ENCODE assay signal across 26 cellular contexts in the genomic region with DNA sequence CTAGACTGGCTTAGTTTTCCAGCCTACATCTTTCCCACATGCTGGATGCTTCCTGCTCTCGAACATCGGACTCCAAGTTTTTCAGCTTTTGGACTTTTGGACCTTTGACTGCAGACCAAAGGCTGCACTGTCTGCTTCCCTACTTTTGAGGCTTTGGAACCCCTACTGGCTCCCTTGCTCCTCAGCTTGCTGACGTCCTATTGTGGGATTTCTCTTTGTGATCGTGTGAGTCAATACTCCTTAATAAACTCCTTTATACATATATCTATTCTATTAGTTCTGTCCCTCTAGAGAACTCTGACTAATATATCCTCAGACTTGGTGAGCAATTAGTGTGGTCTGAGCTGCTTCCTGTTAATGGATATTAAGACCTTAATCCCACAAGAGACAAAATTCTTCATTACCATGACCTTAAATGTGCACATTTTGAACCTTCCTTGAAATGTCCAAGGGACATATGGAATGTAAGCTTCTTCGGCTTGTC.
DNase-seq lines count a peak whose midpoint lies in the region; ATAC-seq, FAIRE-seq and TF ChIP-seq lines count a peak whose summit lies in the region.
"Had no signal": no experiment of that assay in that cellular context is flagged by ENCODE, and none has a peak within 500 bp of the region (broad histone marks: within the 10 kb centered on the region; RNA-seq: fewer than 3 reads in every experiment).

No MANE protein-coding gene starts in this region.

- no peak overlapping the region for H2BK120ac ChIP-seq in mesenchymal stem cell (ENCODE audit: low read depth, low read length)

- no peaks in the 10 kb centered on the region for H3K4me1 ChIP-seq in mesenchymal stem cell (ENCODE audit: control insufficient read depth, insufficient read depth, low read depth, low read length)
- H3K4me1 ChIP-seq: BLaER1 treated with 17β-estradiol and CSF1 and Interleukin-3, amounts not matched to agents 10 nM and 100 nM; SJCRH30 had no signal

- H4K91ac ChIP-seq in mesenchymal stem cell (ENCODE audit: low read length): no peak overlapping the region

- ATAC-seq in HG03439 (IDR thresholded peaks at IDR 0.05; ENCODE audit: unreplicated experiment): no peak
- ATAC-seq: Panc1 had no signal

- no peak overlapping the region for H3K9ac ChIP-seq in mesenchymal stem cell (ENCODE audit: low read length)
- H3K9ac ChIP-seq: BLaER1 treated with 17β-estradiol and CSF1 and Interleukin-3, amounts not matched to agents 10 nM and 100 nM had no signal

- peaks cover 8% of the 10 kb centered on the region for H3K9me3 ChIP-seq in mesenchymal stem cell (ENCODE audit: control insufficient read depth, low read length)
- H3K9me3 ChIP-seq: BLaER1 treated with 17β-estradiol and CSF1 and Interleukin-3, amounts not matched to agents 10 nM and 100 nM; SJCRH30 had no signal

- WGBS in mesenchymal stem cell: 65% methylated on average over 3 of the region's 5 CpGs

- H3K27ac ChIP-seq in mesenchymal stem cell (ENCODE audit: low read length, poor library complexity, severe bottlenecking): no peak overlapping the region
- H3K27ac ChIP-seq: BLaER1 treated with 17β-estradiol and CSF1 and Interleukin-3, amounts not matched to agents 10 nM and 100 nM; HL-60; SJCRH30 had no signal

- H3K4me2 ChIP-seq in mesenchymal stem cell (ENCODE audit: low read length, poor library complexity, severe bottlenecking): no peak overlapping the region
- H3K4me2 ChIP-seq: BLaER1 treated with 17β-estradiol and CSF1 and Interleukin-3, amounts not matched to agents 10 nM and 100 nM had no signal

- peak overlapping the region in 1 of 2 experiments; percentile 63 for H2BK12ac ChIP-seq in mesenchymal stem cell (ENCODE audit: low read length in 2 of 2)

- no peak for FAIRE-seq in bronchial epithelial cell (lab: Jason Lieb, UNC)
- FAIRE-seq: G401.6, GM12892, H54, HTR-8/SVneo had no signal

- DNase-seq in Daoy (ENCODE audit: low read depth) (peak; percentile 21), RPMI7951 (ENCODE audit: low read depth) (peak; percentile 6), bronchial epithelial cell (ENCODE audit: low read depth) (peak; percentile 83), mesenchymal stem cell (peak; percentile 24), GM19238 (ENCODE audit: insufficient read length, low spot score) (no peak), HK-2 (ENCODE audit: unreplicated experiment) (no peak), NCI-H526 treated with DMSO at 0.1 percent for 48 hours (lab: John Stamatoyannopoulos, UW) (no peak)
- DNase-seq: 8988T; CD4-positive, alpha-beta memory T cell; DND-41; KG1; NCI-H1092 treated with DMSO at 0.1 percent for 48 hours; NCI-H1436 treated with DMSO at 0.1 percent for 48 hours; NCI-H1930; NCI-H510A treated with DMSO at 0.1 percent for 48 hours; NCI-H774; NK-92 treated with Interleukin-12 subunit alpha and Interleukin-12 subunit beta, amount 100 ng/mL, for 24 hours; SJCRH30 had no signal

- no peak overlapping the region for H2AFZ ChIP-seq in mesenchymal stem cell (ENCODE audit: low read depth, low read length)

- H3K79me1 ChIP-seq in mesenchymal stem cell (replicated peaks; ENCODE audit: low read length, poor library complexity, severe bottlenecking): no peaks in the 10 kb centered on the region

- H4K8ac ChIP-seq in mesenchymal stem cell (ENCODE audit: low read length): no peak overlapping the region

- no peak overlapping the region for H3K14ac ChIP-seq in mesenchymal stem cell (ENCODE audit: low read length in 2 of 2)

- H3K23ac ChIP-seq in mesenchymal stem cell (ENCODE audit: low read length in 2 of 2): no peak overlapping the region

- H2BK15ac ChIP-seq in mesenchymal stem cell (ENCODE audit: low read depth, poor library complexity, severe bottlenecking): no peak overlapping the region

- no peaks in the 10 kb centered on the region for H3K36me3 ChIP-seq in bronchial epithelial cell (ENCODE audit: control insufficient read depth, insufficient read depth, low read length)
- no peaks in the 10 kb centered on the region for H3K36me3 ChIP-seq in mesenchymal stem cell (ENCODE audit: control insufficient read depth in 1 of 2, insufficient read depth in 2 of 2, low read depth in 1 of 2, low read length in 2 of 2)
- H3K36me3 ChIP-seq: BLaER1 treated with 17β-estradiol and CSF1 and Interleukin-3, amounts not matched to agents 10 nM and 100 nM; SJCRH30 had no signal

- no peak overlapping the region for H3K18ac ChIP-seq in mesenchymal stem cell (ENCODE audit: low read depth in 1 of 2, low read length in 2 of 2)

- H2AK5ac ChIP-seq in mesenchymal stem cell (ENCODE audit: low read length, severe bottlenecking): no peak overlapping the region

- no peak overlapping the region for H2BK5ac ChIP-seq in mesenchymal stem cell (ENCODE audit: low read depth, low read length, poor library complexity, severe bottlenecking)

- no peak overlapping the region for H3K4ac ChIP-seq in mesenchymal stem cell (ENCODE audit: low read depth in 1 of 2, low read length in 2 of 2)

- H3K4me3 ChIP-seq in bronchial epithelial cell (ENCODE audit: low read depth, low read length): no peak overlapping the region
- no peak overlapping the region for H3K4me3 ChIP-seq in mesenchymal stem cell (ENCODE audit: insufficient read depth in 1 of 2, low read depth in 1 of 2, low read length in 2 of 2)
- H3K4me3 ChIP-seq: BLaER1 treated with 17β-estradiol and CSF1 and Interleukin-3, amounts not matched to agents 10 nM and 100 nM; SJCRH30 had no signal

- H3K27me3 ChIP-seq in bronchial epithelial cell (ENCODE audit: control insufficient read depth, insufficient read depth, low read length) (no peaks in the 10 kb centered on the region), mesenchymal stem cell (ENCODE audit: control insufficient read depth in 1 of 2, insufficient read depth in 1 of 2, low read length in 2 of 2) (no peaks in the 10 kb centered on the region)
- H3K27me3 ChIP-seq: BLaER1 treated with 17β-estradiol and CSF1 and Interleukin-3, amounts not matched to agents 10 nM and 100 nM; SJCRH30 had no signal

- no peak for TF ChIP-seq CTCF in bronchial epithelial cell (IDR thresholded peaks at IDR 0.05; ENCODE audit: insufficient read depth, low read length, severe bottlenecking)

Comparison
In these comparisons a context has a peak if more than half of its experiments do, and no peak if none do; other contexts are left out.
1. DNase-seq: peak in Daoy (single experiment), RPMI7951 (single experiment), bronchial epithelial cell (single experiment) and mesenchymal stem cell (single experiment); none in GM19238 (single experiment), HK-2 (single experiment) and NCI-H526 treated with DMSO at 0.1 percent for 48 hours (single experiment).